In the genomic region with DNA sequence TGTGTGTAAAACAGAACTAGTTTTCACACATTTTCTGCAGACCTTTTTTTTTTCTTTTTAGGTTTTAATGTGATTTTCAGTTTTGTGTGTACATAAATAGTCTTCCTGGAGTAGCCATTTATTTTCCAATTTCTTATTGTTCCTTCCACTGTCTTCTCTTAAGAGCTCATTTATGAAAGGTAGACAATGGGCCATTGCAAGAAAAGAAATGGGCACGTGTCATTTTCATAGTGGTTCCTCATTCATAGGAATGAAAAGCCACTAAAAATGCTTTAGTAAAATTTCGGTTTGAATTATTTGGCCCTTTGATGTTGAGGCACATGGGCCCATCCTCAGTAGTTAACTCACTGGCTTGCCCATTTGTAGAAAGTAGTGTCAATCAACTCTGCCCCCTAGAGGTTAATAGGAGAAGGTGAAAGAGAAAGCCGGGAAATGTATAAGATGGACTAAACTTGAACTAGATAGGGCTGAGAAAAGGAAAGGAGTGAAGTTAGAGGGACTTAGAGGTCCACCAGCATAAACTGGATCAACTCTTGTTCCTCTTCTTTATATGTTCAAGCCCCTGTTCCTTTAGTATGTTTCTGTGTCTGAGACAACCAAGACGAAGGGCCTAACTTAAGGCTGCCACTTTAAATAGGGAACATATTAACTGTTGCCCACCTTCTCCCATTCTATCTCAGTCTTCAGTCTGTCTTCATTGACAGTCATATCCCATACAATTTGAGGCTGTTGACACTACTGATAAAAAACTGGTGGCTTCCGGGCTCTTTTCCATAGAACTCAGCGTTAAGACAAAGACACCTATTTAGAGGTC, we compare ENCODE assay signal across 9 cellular contexts.
A peak's percentile ranks its signal among the peaks of the same experiment; 100 is the strongest.
DNase-seq lines count a peak whose midpoint lies in the region; ATAC-seq, FAIRE-seq and TF ChIP-seq lines count a peak whose summit lies in the region.
"Had no signal": no experiment of that assay in that cellular context is flagged by ENCODE, and none has a peak within 500 bp of the region (broad histone marks: within the 10 kb centered on the region; RNA-seq: fewer than 3 reads in every experiment).

No MANE protein-coding gene starts in this region.

- peak; percentile 65 for ATAC-seq in HG02623 (IDR thresholded peaks at IDR 0.05; ENCODE audit: unreplicated experiment)
- peak; percentile 85 for ATAC-seq in stimulated activated naive CD8-positive, alpha-beta T cell treated with anti-CD3 and anti-CD28 coated beads, Interleukin-15, Interleukin-2, amounts not matched to agents 100 U/mL and 50 U/mL, for 24 hours

- H3K4me3 Mint-ChIP-seq in glutamatergic neuron (ENCODE audit: unreplicated experiment) = no peak overlapping the region

- peaks cover 8% of the 10 kb centered on the region for H3K36me3 ChIP-seq in BJ (ENCODE audit: control insufficient read depth, insufficient read depth, low read length)

- H3K9me3 Mint-ChIP-seq in glutamatergic neuron (ENCODE audit: unreplicated experiment) = no peaks in the 10 kb centered on the region

- POLR2A ChIA-PET in BJ (lab: Charles Lee) = no interaction called here

- TF ChIP-seq CTCF in BJ (IDR thresholded peaks at IDR 0.05; ENCODE audit: insufficient read depth, low read depth, low read length) = peak; percentile 60
- peak; percentile 67 for TF ChIP-seq CTCF in WI38 (IDR thresholded peaks at IDR 0.05; ENCODE audit: low read depth, low read length)
- peak; percentile 70 for TF ChIP-seq CTCF in glutamatergic neuron (IDR thresholded peaks at IDR 0.05; ENCODE audit: partially characterized antibody, unreplicated experiment)

- H3K4me3 ChIP-seq in BJ (ENCODE audit: low read depth, low read length) = no peak overlapping the region
- no peak overlapping the region for H3K4me3 ChIP-seq in WI38 (ENCODE audit: low read depth, low read length)
- H3K4me3 ChIP-seq: skin epidermis had no signal

- CTCF ChIA-PET in BJ (lab: Yijun Ruan, JAX) = interaction anchor here (0.6 to 1.4 kb wide), 8 partner anchors 16 to 1359 kb away, joined by 3 to 5 read pairs (median 3); no protein-coding TSS in a partner anchor

- TF ChIP-seq POLR2A in GM12891 (IDR thresholded peaks at IDR 0.05; ENCODE audit: low read depth, low read length) = no peak

- H3K27me3 Mint-ChIP-seq in glutamatergic neuron (ENCODE audit: unreplicated experiment) = no peaks in the 10 kb centered on the region

- no peaks in the 10 kb centered on the region for H3K27me3 ChIP-seq in BJ (ENCODE audit: control insufficient read depth, insufficient read depth, low read length)

- H3K4me1 Mint-ChIP-seq in glutamatergic neuron (ENCODE audit: low read depth, unreplicated experiment) = no peaks in the 10 kb centered on the region

- H3K36me3 Mint-ChIP-seq in glutamatergic neuron (ENCODE audit: unreplicated experiment) = no peaks in the 10 kb centered on the region

- H3K27ac Mint-ChIP-seq in glutamatergic neuron (ENCODE audit: unreplicated experiment) = no peak overlapping the region

- DNase-seq in BJ (ENCODE audit: low read depth) = no peak
- DNase-seq in GM12891 (ENCODE audit: insufficient read length, low spot score) = peak; percentile 13
- DNase-seq in NCI-H146 (lab: John Stamatoyannopoulos, UW) = peak; percentile 32
- DNase-seq in glutamatergic neuron = no peak
- no peak for DNase-seq in stimulated activated naive CD8-positive, alpha-beta T cell treated with anti-CD3 and anti-CD28 coated beads, Interleukin-15, Interleukin-2, amounts not matched to agents 100 U/mL and 50 U/mL, for 24 hours
- no peak for DNase-seq in NCI-H1048 (lab: John Stamatoyannopoulos, UW)

- FAIRE-seq in GM12891 (lab: Jason Lieb, UNC) = peak; percentile 88

TF ChIP-seq in GM12891, 5 proteins besides CTCF, POLR2A, EP300 and RAD21:
- TF ChIP-seq POLR2AphosphoS5 (IDR thresholded peaks at IDR 0.05; ENCODE audit: low read depth, low read length) (no peak), TAF1 (IDR thresholded peaks at IDR 0.05; ENCODE audit: low read depth, low read length) (no peak), SPI1 (IDR thresholded peaks at IDR 0.05; ENCODE audit: low read depth, low read length) (no peak)

Comparison
In these comparisons a context has a peak if more than half of its experiments do, and no peak if none do; other contexts are left out.
1. DNase-seq: peak in GM12891 (single experiment) and NCI-H146 (single experiment); none in BJ (single experiment), glutamatergic neuron (single experiment), stimulated activated naive CD8-positive, alpha-beta T cell treated with anti-CD3 and anti-CD28 coated beads, Interleukin-15, Interleukin-2, amounts not matched to agents 100 U/mL and 50 U/mL, for 24 hours (single experiment) and NCI-H1048 (single experiment).
2. Peak in every context shown above with its lines, with median percentiles within 50 percentile points of each other: CTCF ChIP-seq.